8 cellular contexts compared by ENCODE assay signal in genomic region chr12:124391340-124392261, GRCh38.
DNase-seq lines count a peak whose midpoint lies in the region; ATAC-seq and TF ChIP-seq lines count a peak whose summit lies in the region.

No MANE protein-coding gene starts in this region.

- intact Hi-C loops in left ventricle myocardium inferior (cut with micrococcal nuclease) = no loop called here

- peaks cover 22% of the 10 kb centered on the region for H3K36me3 ChIP-seq in GM06990 (ENCODE audit: control insufficient read depth, insufficient read depth, low read length)
- H3K36me3 ChIP-seq in Peyer's patch = peaks cover 0 to 13% (median 0%) of the 10 kb centered on the region in 3 donors
- H3K36me3 ChIP-seq in left ventricle myocardium inferior = peaks cover 16% of the 10 kb centered on the region

- H3K9me3 ChIP-seq in Peyer's patch (no peaks in the 10 kb centered on the region), left ventricle myocardium inferior (replicated peaks) (no peaks in the 10 kb centered on the region)

- no peak for TF ChIP-seq CTCF in GM06990 (IDR thresholded peaks at IDR 0.05; ENCODE audit: insufficient read depth, low read length, poor library complexity, severe bottlenecking)
- no peak for TF ChIP-seq CTCF in Peyer's patch (IDR thresholded peaks at IDR 0.05)
- no peak for TF ChIP-seq CTCF in left ventricle myocardium inferior (IDR thresholded peaks at IDR 0.05; ENCODE audit: borderline replicate concordance)

- H3K4me3 ChIP-seq in GM06990 (replicated peaks; ENCODE audit: low read depth, low read length) (peak overlapping the region; percentile 36), Peyer's patch (peak overlapping the region in 2 of 4 donors; percentile 5 to 45), left ventricle myocardium inferior (no peak overlapping the region)

- DNase-seq in GM06990 (ENCODE audit: extremely low read depth, insufficient read length) = peak; percentile 78
- peak in 2 of 3 donors; percentile 90 to 91 for DNase-seq in Peyer's patch
- peak; percentile 74 for DNase-seq in activated effector memory CD4-positive, alpha-beta T cell treated with anti-CD3 and anti-CD28 coated beads, Interleukin-2, amount 50 U/mL, for 16 hours
- peak; percentile 69 for DNase-seq in left ventricle myocardium inferior
- peak; percentile 75 for DNase-seq in stimulated activated CD4-positive, alpha-beta T cell treated with anti-CD3 and anti-CD28 coated beads, Interleukin-15, amount 100 ng/mL, for 24 hours
- DNase-seq in NCI-H748 treated with DMSO at 0.1 percent for 48 hours (lab: John Stamatoyannopoulos, UW) = no peak
- DNase-seq in LoVo (ENCODE audit: low spot score) = no peak

- H3K27ac ChIP-seq in Peyer's patch = peak overlapping the region; percentile 81 to 96 (median 89)
- H3K27ac ChIP-seq in left ventricle myocardium inferior (replicated peaks) = peak overlapping the region; percentile 98

- H3K27me3 ChIP-seq in GM06990 (replicated peaks; ENCODE audit: control insufficient read depth, insufficient read depth, low read length) = no peaks in the 10 kb centered on the region
- H3K27me3 ChIP-seq in Peyer's patch = no peaks in the 10 kb centered on the region
- H3K27me3 ChIP-seq in left ventricle myocardium inferior (ENCODE audit: low read depth) = no peaks in the 10 kb centered on the region

- H3K4me1 ChIP-seq in Peyer's patch = peaks cover 16 to 97% (median 33%) of the 10 kb centered on the region in 4 donors
- H3K4me1 ChIP-seq in left ventricle myocardium inferior = peaks cover 98% of the 10 kb centered on the region

- no peak for TF ChIP-seq POLR2A in Peyer's patch (IDR thresholded peaks at IDR 0.05)

- ATAC-seq in HG02623 (IDR thresholded peaks at IDR 0.05; ENCODE audit: unreplicated experiment) = peak; percentile 45

Comparison
In these comparisons a context has a peak if more than half of its experiments do, and no peak if none do; other contexts are left out.
1. DNase-seq: peak in GM06990 (single experiment), Peyer's patch (2 of 3), activated effector memory CD4-positive, alpha-beta T cell treated with anti-CD3 and anti-CD28 coated beads, Interleukin-2, amount 50 U/mL, for 16 hours (single experiment), left ventricle myocardium inferior (single experiment) and stimulated activated CD4-positive, alpha-beta T cell treated with anti-CD3 and anti-CD28 coated beads, Interleukin-15, amount 100 ng/mL, for 24 hours (single experiment); none in NCI-H748 treated with DMSO at 0.1 percent for 48 hours (single experiment) and LoVo (single experiment).